Comparison of ENCODE assay signal across 1 cellular context in the genomic region with DNA sequence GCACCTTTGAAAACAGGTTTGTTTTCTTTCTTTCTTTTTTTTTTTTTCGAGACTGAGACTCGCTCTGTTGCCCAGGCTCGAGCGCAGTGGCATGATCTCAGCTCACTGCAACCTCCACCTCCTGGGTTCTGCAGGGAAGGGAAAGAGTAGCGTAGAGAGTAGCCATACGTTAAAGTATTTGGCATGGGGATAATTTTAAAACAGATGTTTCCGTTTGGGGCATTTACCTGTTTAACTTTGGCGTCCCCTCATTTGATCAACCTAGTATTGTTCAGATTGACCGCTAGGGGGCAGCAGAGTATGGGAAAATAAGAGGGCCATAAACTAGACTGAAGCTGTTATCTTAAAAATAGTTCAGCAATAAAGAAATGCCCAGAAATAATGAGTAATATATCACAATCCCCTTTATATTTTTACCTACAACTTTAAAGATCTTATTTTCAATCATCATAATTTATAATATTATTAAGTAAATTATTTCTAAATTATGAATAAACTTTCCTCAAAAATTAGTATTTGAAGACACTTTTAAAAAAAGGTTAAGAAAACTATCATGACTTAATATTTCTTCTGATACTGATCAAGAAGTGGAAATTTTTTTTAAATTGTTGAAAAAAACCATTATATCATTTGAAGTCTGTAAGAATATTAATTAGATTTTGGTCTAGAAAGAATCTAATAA.
TF ChIP-seq lines count a peak whose summit lies in the region.

No MANE protein-coding gene starts in this region.

TF ChIP-seq in endothelial cell of umbilical vein, 7 proteins besides CTCF, POLR2A, EP300 and RAD21:
- TF ChIP-seq EZH2 (IDR thresholded peaks at IDR 0.05; ENCODE audit: borderline replicate concordance, low read depth, low read length, severe bottlenecking) (no peak), FOS (IDR thresholded peaks at IDR 0.05; ENCODE audit: borderline replicate concordance, insufficient read depth, low read length) (no peak), GATA2 (IDR thresholded peaks at IDR 0.05; ENCODE audit: insufficient read depth, insufficient read length, low read depth, low read length) (no peak), MYC (IDR thresholded peaks at IDR 0.05; ENCODE audit: low read depth, low read length) (no peak), JUN (IDR thresholded peaks at IDR 0.05; ENCODE audit: borderline replicate concordance, insufficient read depth, insufficient read length, low read depth) (no peak), POLR2AphosphoS5 (IDR thresholded peaks at IDR 0.05; ENCODE audit: insufficient read depth, low read depth, low read length) (no peak)
- TF ChIP-seq, protein P1, sequence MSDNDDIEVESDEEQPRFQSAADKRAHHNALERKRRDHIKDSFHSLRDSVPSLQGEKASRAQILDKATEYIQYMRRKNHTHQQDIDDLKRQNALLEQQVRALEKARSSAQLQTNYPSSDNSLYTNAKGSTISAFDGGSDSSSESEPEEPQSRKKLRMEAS (IDR thresholded peaks at IDR 0.05; ENCODE audit: insufficient read depth, insufficient read length): no peak
TF ChIP-seq in endothelial cell of umbilical vein: peak in this region for 0.
